In the genomic region with DNA sequence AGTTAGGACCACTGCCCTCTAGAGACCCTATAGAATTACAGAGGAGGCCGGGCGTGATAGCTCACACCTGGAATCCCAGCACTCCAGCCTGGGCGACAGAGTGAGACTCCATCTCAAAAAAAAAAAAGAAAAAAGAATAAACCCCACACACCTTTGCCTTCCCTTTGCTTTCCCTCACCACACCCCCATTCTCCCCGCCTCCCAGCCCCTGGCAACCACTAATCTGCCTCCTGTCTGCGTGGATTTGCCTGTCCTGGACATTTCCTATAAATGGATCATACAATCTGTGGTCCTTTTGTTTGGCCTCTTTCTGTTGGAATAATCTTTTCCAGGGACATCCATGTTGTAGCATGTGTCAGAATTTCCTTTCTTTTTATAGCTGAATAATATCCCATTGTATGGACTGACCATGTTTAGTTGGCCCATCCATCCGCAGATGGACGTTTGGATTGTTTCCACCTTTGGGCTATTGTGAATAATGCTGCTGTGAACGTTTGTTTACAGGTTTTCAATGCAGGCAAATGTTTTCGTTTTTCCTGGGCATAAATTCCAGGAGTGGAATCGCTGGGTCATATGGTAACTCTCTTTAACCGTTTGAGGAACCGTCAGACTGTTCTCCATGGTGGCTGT, we compare ENCODE assay signal across 8 cellular contexts. TPM values are rescaled to one million over a fixed set of nuclear protein-coding genes. Genes with fewer than 3 reads are reported as not detected.
DNase-seq lines count a peak whose midpoint lies in the region; ATAC-seq and TF ChIP-seq lines count a peak whose summit lies in the region.
"Had no signal": no experiment of that assay in that cellular context is flagged by ENCODE, and none has a peak within 500 bp of the region (broad histone marks: within the 10 kb centered on the region; RNA-seq: fewer than 3 reads in every experiment).

No MANE protein-coding gene starts in this region.

- H3K4me1 Mint-ChIP-seq in CD4-positive, CD25-positive, alpha-beta regulatory T cell, result peaks cover 6 to 31% (median 19%) of the 10 kb centered on the region in 4 donors
- H3K4me1 Mint-ChIP-seq in HFFc6 (ENCODE audit: low read depth) (peaks cover 44% of the 10 kb centered on the region), natural killer cell (peaks cover 23 to 24% of the 10 kb centered on the region in 2 donors)

- no peaks in the 10 kb centered on the region for H3K27me3 ChIP-seq in CD4-positive, CD25-positive, alpha-beta regulatory T cell (ENCODE audit: control insufficient read depth, insufficient read depth, low read length)

- peaks cover 20% of the 10 kb centered on the region for H3K4me1 ChIP-seq in CD4-positive, CD25-positive, alpha-beta regulatory T cell (ENCODE audit: control insufficient read depth, insufficient read depth, low read length, poor library complexity, severe bottlenecking)
- H3K4me1 ChIP-seq: HAP-1 had no signal

- peaks cover 8% of the 10 kb centered on the region for H3K36me3 Mint-ChIP-seq in CD4-positive, CD25-positive, alpha-beta regulatory T cell
- H3K36me3 Mint-ChIP-seq in HFFc6 (ENCODE audit: low read depth) (peaks cover 10% of the 10 kb centered on the region; the same call in 1 of the 2 replicates), natural killer cell (no peaks in the 10 kb centered on the region)

- no peaks in the 10 kb centered on the region for H3K9me3 ChIP-seq in CD4-positive, CD25-positive, alpha-beta regulatory T cell (ENCODE audit: control insufficient read depth in 2 of 2, low read length in 2 of 2)
- H3K9me3 ChIP-seq: HAP-1 had no signal

- H3K36me3 ChIP-seq in CD4-positive, CD25-positive, alpha-beta regulatory T cell (ENCODE audit: control insufficient read depth, insufficient read depth, low read length), result peaks cover 19% of the 10 kb centered on the region

- no peaks in the 10 kb centered on the region for H3K9me3 Mint-ChIP-seq in CD4-positive, CD25-positive, alpha-beta regulatory T cell
- H3K9me3 Mint-ChIP-seq in HFFc6, result no peaks in the 10 kb centered on the region
- H3K9me3 Mint-ChIP-seq in natural killer cell, result no peaks in the 10 kb centered on the region

- peak overlapping the region in 1 of 4 donors; percentile 44 for H3K4me3 Mint-ChIP-seq in CD4-positive, CD25-positive, alpha-beta regulatory T cell
- H3K4me3 Mint-ChIP-seq in HFFc6 (peak overlapping the region; percentile 25), natural killer cell (peak overlapping the region; percentile 79)

- H3K27me3 Mint-ChIP-seq in CD4-positive, CD25-positive, alpha-beta regulatory T cell, result no peaks in the 10 kb centered on the region
- peaks cover 2% of the 10 kb centered on the region; the same call in 1 of the 2 replicates for H3K27me3 Mint-ChIP-seq in HFFc6 (ENCODE audit: insufficient read depth)
- no peaks in the 10 kb centered on the region for H3K27me3 Mint-ChIP-seq in natural killer cell (ENCODE audit: low read depth in 2 of 2)

- intact Hi-C loops in natural killer cell (cut with micrococcal nuclease), result no loop called here

- no peak overlapping the region for H3K4me3 ChIP-seq in CD4-positive, CD25-positive, alpha-beta regulatory T cell (ENCODE audit: low read depth, low read length)
- H3K4me3 ChIP-seq: HAP-1 had no signal

- TF ChIP-seq CTCF in HFFc6 (IDR thresholded peaks at IDR 0.05) (no peak; the same call in 1 of the 2 replicates), natural killer cell (IDR thresholded peaks at IDR 0.05) (no peak)

- no peak for ATAC-seq in CD4-positive, CD25-positive, alpha-beta regulatory T cell (ENCODE audit: low read depth in 2 of 2)
- ATAC-seq in natural killer cell (no peak), HG03196 (IDR thresholded peaks at IDR 0.05; ENCODE audit: unreplicated experiment) (no peak)

- no peak for DNase-seq in CD4-positive, CD25-positive, alpha-beta regulatory T cell
- DNase-seq in HFFc6 (no peak), dermis blood vessel endothelial cell (peak; percentile 80), natural killer cell (no peak), NCI-H1092 (lab: John Stamatoyannopoulos, UW) (no peak), cerebellar cortex (ENCODE audit: low spot score) (no peak)

- no peak overlapping the region for H3K27ac ChIP-seq in CD4-positive, CD25-positive, alpha-beta regulatory T cell (ENCODE audit: insufficient read depth, low read length, poor library complexity, severe bottlenecking)

- H3K27ac Mint-ChIP-seq in CD4-positive, CD25-positive, alpha-beta regulatory T cell, result peak overlapping the region in 2 of 3 donors; percentile 83 to 92
- H3K27ac Mint-ChIP-seq in HFFc6 (peak overlapping the region; percentile 87), natural killer cell (peak overlapping the region; percentile 86 to 91)

RNA-seq across cellular contexts. Expression of a gene that starts 15.3 kb away (rescaled TPM):
- 25.4 TPM for total RNA-seq in CD4-positive, CD25-positive, alpha-beta regulatory T cell
- polyA plus RNA-seq in CD4-positive, CD25-positive, alpha-beta regulatory T cell, result 1 to 10 TPM in 2 of 4 donors, under 1 TPM in 2; 0.71 to 2.5 (median 1.2) TPM
- total RNA-seq in HFFc6 (2021; fragmentation: NEBNext Ultra II Directional; extraction: Animal tissue kit (Norgen Biotek cat#: 25700)), result 100 to 1,000 TPM; 126 to 146 (median 139) TPM
- total RNA-seq in dermis blood vessel endothelial cell (35.9 and 136 TPM in 2 replicates), natural killer cell (10 to 100 TPM; 41.2 to 48.7 (median 43.4) TPM)

RNA-seq across cellular contexts. Expression of a gene that starts 16.8 kb away (rescaled TPM):
- total RNA-seq in CD4-positive, CD25-positive, alpha-beta regulatory T cell, result 57.6 TPM
- polyA plus RNA-seq in CD4-positive, CD25-positive, alpha-beta regulatory T cell, result 10 to 100 TPM; 16.0 to 22.3 (median 19.9) TPM
- total RNA-seq in HFFc6 (2021; fragmentation: NEBNext Ultra II Directional; extraction: Animal tissue kit (Norgen Biotek cat#: 25700)), result 10 to 100 TPM; 36.3 to 49.9 (median 39.6) TPM
- 44.7 and 47.0 TPM in 2 replicates for total RNA-seq in dermis blood vessel endothelial cell
- 10 to 100 TPM; 33.8 to 48.5 (median 42.2) TPM for total RNA-seq in natural killer cell

RNA-seq across cellular contexts. Expression of a gene that starts 16.8 kb away (rescaled TPM):
- 56.5 TPM for total RNA-seq in CD4-positive, CD25-positive, alpha-beta regulatory T cell
- 10 to 100 TPM; 52.4 to 68.2 (median 58.9) TPM for polyA plus RNA-seq in CD4-positive, CD25-positive, alpha-beta regulatory T cell
- total RNA-seq in HFFc6 (2021; fragmentation: NEBNext Ultra II Directional; extraction: Animal tissue kit (Norgen Biotek cat#: 25700)), result 10 to 100 TPM; 48.5 to 63.4 (median 54.0) TPM
- 69.9 and 84.6 TPM in 2 replicates for total RNA-seq in dermis blood vessel endothelial cell
- total RNA-seq in natural killer cell, result 10 to 100 TPM; 39.2 to 46.9 (median 42.0) TPM

RNA-seq across cellular contexts. Expression of a gene that starts 16.9 kb away (rescaled TPM):
- total RNA-seq in CD4-positive, CD25-positive, alpha-beta regulatory T cell, result 478 TPM
- polyA plus RNA-seq in CD4-positive, CD25-positive, alpha-beta regulatory T cell, result 100 to 1,000 TPM; 144 to 234 (median 197) TPM
- total RNA-seq in HFFc6 (2021; fragmentation: NEBNext Ultra II Directional; extraction: Animal tissue kit (Norgen Biotek cat#: 25700)), result 10 to 100 TPM; 68.9 to 91.2 (median 87.7) TPM
- total RNA-seq in dermis blood vessel endothelial cell (25.5 and 30.8 TPM in 2 replicates), natural killer cell (1,000 to 10,000 TPM in 1 of 3 donors, 100 to 1,000 TPM in 2; 668 to 1,112 (median 949) TPM)

RNA-seq across cellular contexts. Expression of a gene that starts 30.7 kb away (rescaled TPM):
- 8.7 TPM for total RNA-seq in CD4-positive, CD25-positive, alpha-beta regulatory T cell
- polyA plus RNA-seq in CD4-positive, CD25-positive, alpha-beta regulatory T cell, result 10 to 100 TPM in 1 of 4 donors, 1 to 10 TPM in 3; 6.5 to 14.2 (median 7.5) TPM
- total RNA-seq in HFFc6 (2021; fragmentation: NEBNext Ultra II Directional; extraction: Animal tissue kit (Norgen Biotek cat#: 25700)), result 1 to 10 TPM; 1.5 to 5.1 (median 4.2) TPM
- 51.8 and 55.0 TPM in 2 replicates for total RNA-seq in dermis blood vessel endothelial cell
- total RNA-seq in natural killer cell, result 1 to 10 TPM; 2.0 to 7.7 (median 6.7) TPM
